Comparison of ENCODE assay signal across 29 cellular contexts in genomic region chr12:132367852-132368251, GRCh38. TPM values are rescaled to one million over a fixed set of nuclear protein-coding genes. Genes with fewer than 3 reads are reported as not detected.
"Had no signal": no experiment of that assay in that cellular context is flagged by ENCODE, and none has a peak within 500 bp of the region (broad histone marks: within the 10 kb centered on the region; RNA-seq: fewer than 3 reads in every experiment).

No MANE protein-coding gene starts in this region.

- ATAC-seq: heart right ventricle; left lobe of liver; mucosa of descending colon; naive thymus-derived CD4-positive, alpha-beta T cell; stimulated activated memory B cell treated with anti-CD40 and anti-IgM and Interleukin-4, amounts not matched to agents 10 μg/mL and 1 μg/mL and 100 μg/mL, for 72 hours; stimulated activated naive CD8-positive, alpha-beta T cell treated with anti-CD3 and anti-CD28 coated beads, Interleukin-15, amount 100 ng/mL, for 72 hours had no signal

- H3K4me3 Mint-ChIP-seq: memory B cell; naive thymus-derived CD4-positive, alpha-beta T cell; nephron; neural crest cell; stimulated activated memory B cell treated with anti-CD40 and anti-IgM and Interleukin-4, amounts not matched to agents 10 μg/mL and 1 μg/mL and 100 μg/mL, for 72 hours; stimulated activated naive CD8-positive, alpha-beta T cell treated with anti-CD3 and anti-CD28 coated beads, Interleukin-15, amount 100 ng/mL, for 72 hours; type B pancreatic cell had no signal

- H3K9me3 ChIP-seq: mucosa of descending colon, prostate gland, vagina had no signal

- H3K27ac Mint-ChIP-seq: memory B cell; naive thymus-derived CD4-positive, alpha-beta T cell; nephron; stimulated activated memory B cell treated with anti-CD40 and anti-IgM and Interleukin-4, amounts not matched to agents 10 μg/mL and 1 μg/mL and 100 μg/mL, for 72 hours; type B pancreatic cell had no signal

- H3K27ac ChIP-seq: heart right ventricle, hepatocyte, ovary, prostate gland, tibial nerve, vagina had no signal

- DNase-seq: heart right ventricle; islet precursor cell; kidney glomerular epithelial cell; left cardiac atrium; midbrain; naive thymus-derived CD4-positive, alpha-beta T cell; retina; small intestine; stimulated activated CD4-positive, alpha-beta T cell treated with anti-CD3 and anti-CD28 coated beads, Interleukin-1b, Interleukin-23, amount 100 ng/mL, for 48 hours; stimulated activated CD4-positive, alpha-beta T cell treated with anti-CD3 and anti-CD28 coated beads, Interleukin-2, amount 100 ng/mL, for 48 hours; stimulated activated CD4-positive, alpha-beta T cell treated with anti-CD3 and anti-CD28 coated beads, Interleukin-4, amount 100 ng/mL, for 4 hours; stimulated activated CD8-positive, alpha-beta memory T cell treated with anti-CD3 and anti-CD28 coated beads, Interleukin-4, amount 100 ng/mL, for 48 hours; stimulated activated naive CD4-positive, alpha-beta T cell treated with Interleukin-2 at 50 U/mL for 16 hours; stimulated activated naive CD8-positive, alpha-beta T cell treated with anti-CD3 and anti-CD28 coated beads, Interleukin-15, amount 100 ng/mL, for 72 hours; substantia nigra had no signal

- H3K4me1 ChIP-seq: heart right ventricle, prostate gland, vagina had no signal

- H3K36me3 Mint-ChIP-seq: stimulated activated memory B cell treated with anti-CD40 and anti-IgM and Interleukin-4, amounts not matched to agents 10 μg/mL and 1 μg/mL and 100 μg/mL, for 72 hours; type B pancreatic cell had no signal

- H3K4me3 ChIP-seq: heart right ventricle, hepatocyte, mucosa of descending colon, ovary, prostate gland, tibial nerve, vagina had no signal

- H3K9me3 Mint-ChIP-seq: memory B cell; neural crest cell; stimulated activated naive CD8-positive, alpha-beta T cell treated with anti-CD3 and anti-CD28 coated beads, Interleukin-15, amount 100 ng/mL, for 72 hours had no signal

- H3K36me3 ChIP-seq: heart right ventricle, ovary, prostate gland, tibial nerve, vagina had no signal

- H3K4me1 Mint-ChIP-seq: stimulated activated memory B cell treated with anti-CD40 and anti-IgM and Interleukin-4, amounts not matched to agents 10 μg/mL and 1 μg/mL and 100 μg/mL, for 72 hours; stimulated activated naive CD8-positive, alpha-beta T cell treated with anti-CD3 and anti-CD28 coated beads, Interleukin-15, amount 100 ng/mL, for 72 hours had no signal

- H3K27me3 ChIP-seq: ovary, vagina had no signal

RNA-seq across cellular contexts. Expression of gene GALNT9, which starts 38.5 kb away (rescaled TPM):
- total RNA-seq: left lobe of liver; mesenteric fat pad; naive thymus-derived CD4-positive, alpha-beta T cell; sciatic nerve had no signal
